In the genomic region with DNA sequence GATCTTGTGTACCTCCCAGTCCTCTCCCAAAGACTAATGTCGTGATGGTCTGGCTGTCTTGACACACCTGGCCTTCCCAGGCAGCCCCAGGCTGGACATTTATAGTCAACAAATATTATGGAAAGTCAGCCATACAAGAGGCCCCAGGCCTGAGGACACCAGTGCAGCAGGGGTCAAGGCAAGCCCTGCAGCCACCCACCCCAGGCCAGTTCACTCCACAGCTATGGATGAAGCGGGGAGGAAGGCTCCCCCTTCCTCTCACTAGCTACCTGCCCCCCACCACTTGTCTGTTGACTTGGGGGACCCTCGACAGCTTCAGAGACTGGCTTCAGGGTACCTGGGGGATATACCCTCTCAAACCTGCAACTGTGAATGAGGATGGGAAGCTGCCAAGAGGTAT, we compare ENCODE assay signal across 1 cellular context.
TF ChIP-seq lines count a peak whose summit lies in the region.

No MANE protein-coding gene starts in this region.

TF ChIP-seq in IMR-90, 13 proteins besides CTCF, POLR2A, EP300 and RAD21 (continued from another document):
- TF ChIP-seq, protein P1, sequence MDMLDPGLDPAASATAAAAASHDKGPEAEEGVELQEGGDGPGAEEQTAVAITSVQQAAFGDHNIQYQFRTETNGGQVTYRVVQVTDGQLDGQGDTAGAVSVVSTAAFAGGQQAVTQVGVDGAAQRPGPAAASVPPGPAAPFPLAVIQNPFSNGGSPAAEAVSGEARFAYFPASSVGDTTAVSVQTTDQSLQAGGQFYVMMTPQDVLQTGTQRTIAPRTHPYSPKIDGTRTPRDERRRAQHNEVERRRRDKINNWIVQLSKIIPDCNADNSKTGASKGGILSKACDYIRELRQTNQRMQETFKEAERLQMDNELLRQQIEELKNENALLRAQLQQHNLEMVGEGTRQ (IDR thresholded peaks at IDR 0.05; ENCODE audit: low read depth, low read length), result no peak
- TF ChIP-seq RCOR1 (IDR thresholded peaks at IDR 0.05; ENCODE audit: insufficient replicate concordance, low read length), result no peak
- no peak for TF ChIP-seq SMC3 (IDR thresholded peaks at IDR 0.05; ENCODE audit: low read depth, low read length)
- no peak for TF ChIP-seq MXI1 (IDR thresholded peaks at IDR 0.05; ENCODE audit: borderline replicate concordance, low read depth, low read length)
- TF ChIP-seq MAZ (IDR thresholded peaks at IDR 0.05; ENCODE audit: borderline replicate concordance, low read depth, low read length), result no peak
- no peak for TF ChIP-seq CHD1 (IDR thresholded peaks at IDR 0.05; ENCODE audit: low read depth, low read length)
TF ChIP-seq in IMR-90: peak in this region for 0.
